Comparison of ENCODE assay signal across 33 cellular contexts in genomic region chr1:166538646-166539045, GRCh38.
"Had no signal": no experiment of that assay in that cellular context is flagged by ENCODE, and none has a peak within 500 bp of the region (broad histone marks: within the 10 kb centered on the region; RNA-seq: fewer than 3 reads in every experiment).

No MANE protein-coding gene starts in this region.

- H3K9me3 Mint-ChIP-seq: activated CD4-positive, alpha-beta T cell treated with anti-CD3 and anti-CD28 coated beads, Interleukin-2, amount 10 ng/mL, durations not matched to agents 24 days and 14 days; central memory CD8-positive, alpha-beta T cell; effector memory CD8-positive, alpha-beta T cell; T-helper 2 cell treated with Interferon-gamma antibody and Interleukin-4, amounts not matched to agents 5 μg/mL and 100 μg/mL, for 36 hours had no signal

- FAIRE-seq: astrocyte, bronchial epithelial cell, endothelial cell of umbilical vein had no signal

- H3K36me3 Mint-ChIP-seq: activated CD4-positive, alpha-beta memory T cell treated with anti-CD3 and anti-CD28 coated beads for 36 hours; activated CD8-positive, alpha-beta memory T cell treated with anti-CD3 and anti-CD28 coated beads, Interleukin-2, amount 10 ng/mL, durations not matched to agents 7 days and 5 days; activated naive CD4-positive, alpha-beta T cell treated with anti-CD3 and anti-CD28 coated beads, Interleukin-2, amount 50 U/mL, for 24 hours; activated naive CD8-positive, alpha-beta T cell treated with anti-CD3 and anti-CD28 coated beads, Interleukin-2, amount 10 ng/mL, durations not matched to agents 7 days and 5 days had no signal

- H3K27ac Mint-ChIP-seq: activated CD4-positive, alpha-beta memory T cell treated with anti-CD3 and anti-CD28 coated beads for 36 hours; activated CD4-positive, alpha-beta T cell treated with anti-CD3 and anti-CD28 coated beads for 36 hours; activated CD4-positive, alpha-beta T cell treated with anti-CD3 and anti-CD28 coated beads, Interleukin-2, amount 10 ng/mL, durations not matched to agents 24 days and 14 days; activated CD8-positive, alpha-beta memory T cell treated with anti-CD3 and anti-CD28 coated beads, Interleukin-2, amount 10 ng/mL, durations not matched to agents 7 days and 5 days; activated CD8-positive, alpha-beta T cell treated with anti-CD3 and anti-CD28 coated beads, Interleukin-2, amount 10 ng/mL, durations not matched to agents 7 days and 5 days; activated naive CD4-positive, alpha-beta T cell treated with anti-CD3 and anti-CD28 coated beads for 36 hours; activated naive CD4-positive, alpha-beta T cell treated with anti-CD3 and anti-CD28 coated beads, Interleukin-2, amount 50 U/mL, for 24 hours; activated naive CD8-positive, alpha-beta T cell treated with anti-CD3 and anti-CD28 coated beads, Interleukin-2, amount 10 ng/mL, durations not matched to agents 7 days and 5 days; activated T-helper 1 cell treated with anti-CD3 and anti-CD28 coated beads, Interleukin-12 subunit alpha, Interleukin-12 subunit beta, Interleukin-2, Interleukin-4 antibody, amounts not matched to agents 30 ng/mL and 10 ng/mL and 1 ng/mL, durations not matched to agents 14 hours and 24 hours and 36 hours; activated T-helper 2 cell treated with anti-CD3 and anti-CD28 coated beads, Interferon-gamma antibody, Interleukin-2, Interleukin-4, amounts not matched to agents 10 μg/mL and 5 μg/mL and 100 μg/mL, durations not matched to agents 14 hours and 24 hours and 36 hours; effector memory CD8-positive, alpha-beta T cell; T-helper 17 cell; T-helper 2 cell treated with Interferon-gamma antibody and Interleukin-4, amounts not matched to agents 5 μg/mL and 100 μg/mL, for 36 hours had no signal

- H3K4me3 Mint-ChIP-seq: activated CD4-positive, alpha-beta memory T cell treated with anti-CD3 and anti-CD28 coated beads for 36 hours; activated CD4-positive, alpha-beta T cell treated with anti-CD3 and anti-CD28 coated beads for 36 hours; activated CD4-positive, alpha-beta T cell treated with anti-CD3 and anti-CD28 coated beads, Interleukin-2, amount 10 ng/mL, durations not matched to agents 24 days and 14 days; activated CD8-positive, alpha-beta memory T cell treated with anti-CD3 and anti-CD28 coated beads, Interleukin-2, amount 10 ng/mL, durations not matched to agents 7 days and 5 days; activated CD8-positive, alpha-beta T cell treated with anti-CD3 and anti-CD28 coated beads, Interleukin-2, amount 10 ng/mL, durations not matched to agents 7 days and 5 days; activated naive CD4-positive, alpha-beta T cell treated with anti-CD3 and anti-CD28 coated beads for 36 hours; activated naive CD4-positive, alpha-beta T cell treated with anti-CD3 and anti-CD28 coated beads, Interleukin-2, amount 50 U/mL, for 24 hours; activated naive CD8-positive, alpha-beta T cell treated with anti-CD3 and anti-CD28 coated beads, Interleukin-2, amount 10 ng/mL, durations not matched to agents 7 days and 5 days; activated T-helper 1 cell treated with anti-CD3 and anti-CD28 coated beads, Interleukin-12 subunit alpha, Interleukin-12 subunit beta, Interleukin-2, Interleukin-4 antibody, amounts not matched to agents 30 ng/mL and 10 ng/mL and 1 ng/mL, durations not matched to agents 14 hours and 24 hours and 36 hours; central memory CD8-positive, alpha-beta T cell; effector memory CD8-positive, alpha-beta T cell; T-helper 17 cell; T-helper 2 cell treated with Interferon-gamma antibody and Interleukin-4, amounts not matched to agents 5 μg/mL and 100 μg/mL, for 36 hours had no signal

- H3K4me1 Mint-ChIP-seq: activated CD4-positive, alpha-beta T cell treated with anti-CD3 and anti-CD28 coated beads for 36 hours; activated CD4-positive, alpha-beta T cell treated with anti-CD3 and anti-CD28 coated beads, Interleukin-2, amount 10 ng/mL, durations not matched to agents 24 days and 14 days; activated CD8-positive, alpha-beta memory T cell treated with anti-CD3 and anti-CD28 coated beads, Interleukin-2, amount 10 ng/mL, durations not matched to agents 7 days and 5 days; activated naive CD4-positive, alpha-beta T cell treated with anti-CD3 and anti-CD28 coated beads, Interleukin-2, amount 50 U/mL, for 24 hours; activated naive CD8-positive, alpha-beta T cell treated with anti-CD3 and anti-CD28 coated beads, Interleukin-2, amount 10 ng/mL, durations not matched to agents 7 days and 5 days; central memory CD8-positive, alpha-beta T cell; T-helper 17 cell had no signal

- DNase-seq: activated CD4-positive, alpha-beta memory T cell treated with anti-CD3 and anti-CD28 coated beads for 36 hours; activated CD4-positive, alpha-beta T cell treated with anti-CD3 and anti-CD28 coated beads for 36 hours; activated CD4-positive, alpha-beta T cell treated with anti-CD3 and anti-CD28 coated beads, Interleukin-2, amount 10 ng/mL, durations not matched to agents 24 days and 14 days; activated CD4-positive, CD25-positive, alpha-beta regulatory T cell; activated CD4-positive, CD25-positive, alpha-beta regulatory T cell treated with anti-CD3 and anti-CD28 coated beads, Interleukin-2, amount 50 U/mL, for 72 hours; activated CD8-positive, alpha-beta memory T cell treated with anti-CD3 and anti-CD28 coated beads, Interleukin-2, amount 10 ng/mL, durations not matched to agents 7 days and 5 days; activated CD8-positive, alpha-beta memory T cell treated with anti-CD3 and anti-CD28 coated beads, Interleukin-2, amount 50 U/mL, for 4 hours; activated CD8-positive, alpha-beta T cell treated with anti-CD3 and anti-CD28 coated beads, Interleukin-2, amount 10 ng/mL, durations not matched to agents 7 days and 5 days; activated effector memory CD4-positive, alpha-beta T cell treated with anti-CD3 and anti-CD28 coated beads, Interleukin-2, amount 50 U/mL, for 16 hours; activated naive CD4-positive, alpha-beta T cell treated with anti-CD3 and anti-CD28 coated beads for 36 hours; activated naive CD8-positive, alpha-beta T cell treated with anti-CD3 and anti-CD28 coated beads, Interleukin-2, amount 10 ng/mL, durations not matched to agents 7 days and 5 days; activated T-cell treated with anti-CD3 and anti-CD28 coated beads, Interleukin-2, amount 50 U/mL, for 1 hour; activated T-cell treated with anti-CD3 and anti-CD28 coated beads, Interleukin-2, amount 50 U/mL, for 48 hours; anterior cingulate cortex; brain microvascular endothelial cell; cortex of kidney; dermis blood vessel endothelial cell; effector CD4-positive, alpha-beta T cell; effector memory CD8-positive, alpha-beta T cell; esophagus squamous epithelium; foreskin melanocyte; head of caudate nucleus; T-helper 1 cell; T-helper 17 cell; T1000 had no signal

- H3K27me3 Mint-ChIP-seq: activated CD4-positive, alpha-beta T cell treated with anti-CD3 and anti-CD28 coated beads, Interleukin-2, amount 10 ng/mL, durations not matched to agents 24 days and 14 days had no signal
